8 cellular contexts compared by ENCODE assay signal in genomic region chr6:125791151-125791819, GRCh38. TPM values are rescaled to one million over a fixed set of nuclear protein-coding genes. Genes with fewer than 3 reads are reported as not detected.
DNase-seq lines count a peak whose midpoint lies in the region; ATAC-seq, FAIRE-seq and TF ChIP-seq lines count a peak whose summit lies in the region.

No MANE protein-coding gene starts in this region.

- H3K4me1 ChIP-seq in Karpas-422 (ENCODE audit: low read length) (peaks cover 75% of the 10 kb centered on the region), GM12878 (ENCODE audit: control insufficient read depth, insufficient read depth, low read length) (peaks cover 25% of the 10 kb centered on the region), sigmoid colon (peaks cover 0 to 22% (median 17%) of the 10 kb centered on the region in 4 donors)

- peak; percentile 65 for DNase-seq in DMS53 (lab: John Stamatoyannopoulos, UW)
- no peak for DNase-seq in DMS53 treated with DMSO at 0.1 percent for 48 hours (lab: John Stamatoyannopoulos, UW; ENCODE audit: unreplicated experiment)
- peak; percentile 41 for DNase-seq in H4 (ENCODE audit: low spot score)
- peak; percentile 84 for DNase-seq in Karpas-422
- no peak for DNase-seq in SK-N-MC (ENCODE audit: low read depth, low spot score)
- DNase-seq in GM12878 (ENCODE audit: low read depth, low spot score): no peak
- no peak for DNase-seq in sigmoid colon

- CTCF ChIA-PET in GM12878 (lab: Yijun Ruan, JAX): interaction anchor here (0.8 to 23.8 kb wide), 40 partner anchors 10 to 1475 kb away, joined by 3 to 505 read pairs (median 5); partner anchors contain the start of genes HINT3 and TRMT11

- TF ChIP-seq CTCF in GM12878 (IDR thresholded peaks at IDR 0.05 in 2 of 3, conservative IDR thresholded peaks at IDR 0.05 in 1 of 3; ENCODE audit: control insufficient read depth in 2 of 3, extremely low read depth in 1 of 3, insufficient read depth in 1 of 3, low read depth in 3 of 3, low read length in 3 of 3): peak; percentile 68 to 85 (median 68)
- peak in 3 of 4 experiments; percentile 29 to 47 (median 36) for TF ChIP-seq CTCF in sigmoid colon (IDR thresholded peaks at IDR 0.05)

- TF ChIP-seq EP300 in GM12878 (IDR thresholded peaks at IDR 0.05; ENCODE audit: borderline replicate concordance in 1 of 2, control insufficient read depth in 1 of 2, low read depth in 2 of 2, low read length in 2 of 2) (no peak), sigmoid colon (IDR thresholded peaks at IDR 0.05) (no peak)

- H3K9me3 ChIP-seq in Karpas-422 (ENCODE audit: low read length) (no peaks in the 10 kb centered on the region), SK-N-MC (ENCODE audit: low read depth, low read length) (no peaks in the 10 kb centered on the region), GM12878 (replicated peaks; ENCODE audit: control insufficient read depth, insufficient read depth, low read length) (no peaks in the 10 kb centered on the region), sigmoid colon (no peaks in the 10 kb centered on the region)

- TF ChIP-seq POLR2A in GM12878 (IDR thresholded peaks at IDR 0.05; ENCODE audit: low read depth, low read length): no peak
- TF ChIP-seq POLR2A in sigmoid colon (IDR thresholded peaks at IDR 0.05): no peak

- FAIRE-seq in GM12878 (lab: Jason Lieb, UNC): peak; percentile 61

- H3K79me2 ChIP-seq in Karpas-422 (ENCODE audit: low read length) (peaks cover 59% of the 10 kb centered on the region), GM12878 (ENCODE audit: control insufficient read depth, insufficient read depth, low read length) (peaks cover 59% of the 10 kb centered on the region)

- H3K27ac ChIP-seq in Karpas-422 (ENCODE audit: low read length) (peak overlapping the region; percentile 98), SK-N-MC (no peak overlapping the region), GM12878 (ENCODE audit: control insufficient read depth, insufficient read depth) (peak overlapping the region; percentile 91), sigmoid colon (peak overlapping the region; percentile 96 to 97 (median 97))

- intact Hi-C loops in GM12878 (cut with micrococcal nuclease; ENCODE audit: unreplicated experiment): loop anchor here (2.0 to 5.0 kb wide), 3 partner anchors 41 to 166 kb away; partner anchors contain the start of gene HINT3
- intact Hi-C loops in sigmoid colon (cut with DNase I): loop anchor here (2.0 kb wide), 1 partner anchor 166 kb away; the partner anchor contains the start of gene HINT3

- H3K9me2 ChIP-seq in Karpas-422 (replicated peaks; ENCODE audit: insufficient read depth, low read length): no peaks in the 10 kb centered on the region

- SMC1A ChIA-PET in GM12878 (lab: Charles Lee; ENCODE audit: uncharacterized antibody, unreplicated experiment): interaction anchor here (0.6 to 12.8 kb wide), 29 partner anchors 8 to 480 kb away, joined by 3 to 325 read pairs (median 5); partner anchors contain the start of genes HINT3 and TRMT11

- H2AFZ ChIP-seq in Karpas-422 (ENCODE audit: low read length) (no peak overlapping the region), GM12878 (ENCODE audit: control insufficient read depth, low read depth, low read length) (peak overlapping the region; percentile 46)

- TF ChIP-seq RAD21 in GM12878 (IDR thresholded peaks at IDR 0.05; ENCODE audit: insufficient read depth, low read depth, low read length): peak; percentile 57

- H4K20me1 ChIP-seq in Karpas-422 (ENCODE audit: insufficient read depth, low read depth, low read length) (no peaks in the 10 kb centered on the region), GM12878 (ENCODE audit: control insufficient read depth, insufficient read depth) (no peaks in the 10 kb centered on the region)

- ATAC-seq in GM12878: peak; percentile 64

- WGBS in GM12878 (ENCODE audit: insufficient coverage, insufficient replicate concordance, low lambda C conversion rate, missing lambda C conversion rate): 1% methylated on average over 28 of the region's 28 CpGs
- WGBS in sigmoid colon, 2 donors: 1% methylated on average over 28 of the region's 28 CpGs

- POLR2A ChIA-PET in GM12878 (lab: Charles Lee): interaction anchor here (0.7 to 5.8 kb wide), 21 partner anchors 8 to 550 kb away, joined by 3 to 79 read pairs (median 5); partner anchors contain the start of genes HDDC2, HINT3 and TRMT11

- in situ Hi-C loops in GM12878 (cut with MboI): loop anchor here (25.0 kb wide), 1 partner anchor 1496 kb away; no protein-coding TSS in a partner anchor

- H3K4me3 ChIP-seq in Karpas-422 (ENCODE audit: low read length) (peak overlapping the region; percentile 91), SK-N-MC (peak overlapping the region; percentile 91), GM12878 (peak overlapping the region; percentile 91), iPS-11a (ENCODE audit: low read depth, low read length) (peak overlapping the region; percentile 88), sigmoid colon (peak overlapping the region; percentile 73 to 93 (median 90))

- no peaks in the 10 kb centered on the region; the same call in 1 of the 2 replicates for H3K36me3 ChIP-seq in Karpas-422 (ENCODE audit: insufficient read depth, low read length)
- H3K36me3 ChIP-seq in SK-N-MC (ENCODE audit: insufficient read depth, low read length): peaks cover 4% of the 10 kb centered on the region; the same call in 1 of the 2 replicates
- H3K36me3 ChIP-seq in GM12878 (ENCODE audit: control insufficient read depth in 2 of 2, insufficient read depth in 2 of 2, low read length in 1 of 2): no peaks in the 10 kb centered on the region
- H3K36me3 ChIP-seq in sigmoid colon: no peaks in the 10 kb centered on the region

- H3K9ac ChIP-seq in Karpas-422 (ENCODE audit: low read length) (peak overlapping the region; percentile 81), SK-N-MC (ENCODE audit: insufficient read length) (peak overlapping the region; percentile 76), GM12878 (ENCODE audit: control insufficient read depth, insufficient read depth, low read length) (peak overlapping the region; percentile 77)

- no peaks in the 10 kb centered on the region for H3K27me3 ChIP-seq in Karpas-422 (ENCODE audit: low read length)
- H3K27me3 ChIP-seq in GM12878 (replicated peaks in 1 of 2; ENCODE audit: control insufficient read depth in 2 of 2, insufficient read depth in 2 of 2, low read length in 1 of 2): no peaks in the 10 kb centered on the region
- H3K27me3 ChIP-seq in sigmoid colon: no peaks in the 10 kb centered on the region

- RAD21 ChIA-PET in GM12878 (lab: Charles Lee; ENCODE audit: unreplicated experiment): interaction anchor here (0.9 to 11.2 kb wide), 35 partner anchors 8 to 201 kb away, joined by 3 to 185 read pairs (median 5); partner anchors contain the start of genes HINT3 and TRMT11

- peak overlapping the region; percentile 87 for H3K4me2 ChIP-seq in Karpas-422 (ENCODE audit: low read depth, low read length, poor library complexity, severe bottlenecking)
- H3K4me2 ChIP-seq in GM12878 (ENCODE audit: control insufficient read depth, insufficient read depth): peak overlapping the region; percentile 66

- BruUV-seq in GM12878 (replicated peaks; lab: Mats Ljungman, UMichigan): TSS peak; percentile 56

TF ChIP-seq in GM12878, 131 proteins besides CTCF, POLR2A, EP300 and RAD21 (continues in another document):
- TF ChIP-seq KAT2A (conservative IDR thresholded peaks at IDR 0.05; ENCODE audit: control insufficient read depth, low read depth, low read length): no peak

RNA-seq across cellular contexts. Expression of gene NCOA7, which starts 0.5 kb away (rescaled TPM):
- 26.1 and 33.4 TPM in 2 replicates for total RNA-seq in H4 (2014; rRNA removed; shearing (Covaris generic))
- total RNA-seq in Karpas-422 (2014; rRNA removed; shearing (Covaris generic); ENCODE audit: low replicate concordance): 28.6 and 34.2 TPM in 2 replicates
- total RNA-seq in GM12878 (2013; cell fraction: nucleolus; rRNA removed): 24.6 and 31.1 TPM in 2 replicates
- 24.5 and 29.8 TPM in 2 replicates for total RNA-seq in GM12878 (2014; rRNA removed)
- 43.8 and 44.9 TPM in 2 replicates for total RNA-seq in GM12878 (2014; rRNA removed; fragmentation: Illumina TruSeq; extraction: Trizol)
- 46.1 and 50.3 TPM in 2 replicates for total RNA-seq in GM12878 (2021)
- 17.0 TPM for polyA plus RNA-seq in GM12878 (2011; ENCODE audit: low read depth)
- polyA plus RNA-seq in GM12878 (2011; rRNA removed): 50.0 and 55.5 TPM in 2 replicates
- polyA plus RNA-seq in GM12878 (2011; cell fraction: cytosol; rRNA removed): 24.8 and 27.7 TPM in 2 replicates
- polyA plus RNA-seq in GM12878 (2011; cell fraction: nucleus; rRNA removed): 21.3 and 27.9 TPM in 2 replicates
- 19.6 and 24.0 TPM in 2 replicates for polyA plus RNA-seq in GM12878 (2012)
- polyA plus RNA-seq in GM12878 (2014; fragmentation: Illumina TruSeq; extraction: Trizol): 49.7 and 55.3 TPM in 2 replicates
- polyA plus RNA-seq in GM12878 (2014; fragmentation: Nextera tagmentation; extraction: Ambion mirVana): 10 to 100 TPM; 18.9 to 28.8 TPM
- polyA plus RNA-seq in GM12878 (2014; rRNA removed): 20.1 and 21.4 TPM in 2 replicates
- 10 to 100 TPM; 32.9 to 35.4 TPM for polyA plus RNA-seq in GM12878 (2016; fragmentation: Nextera tagmentation; extraction: Ambion mirVana)
- polyA minus RNA-seq in GM12878 (2011; rRNA and poly(A)+ RNA removed): 80.7 and 105 TPM in 2 replicates
- 25.5 and 28.4 TPM in 2 replicates for polyA minus RNA-seq in GM12878 (2011; cell fraction: cytosol; rRNA and poly(A)+ RNA removed)
- 19.9 and 34.3 TPM in 2 replicates for polyA minus RNA-seq in GM12878 (2011; cell fraction: nucleus; rRNA and poly(A)+ RNA removed)
- total RNA-seq in sigmoid colon: 10 to 100 TPM; 21.3 to 28.6 (median 26.3) TPM
- 10 to 100 TPM; 15.6 to 48.3 (median 39.6) TPM for polyA plus RNA-seq in sigmoid colon

RNA-seq across cellular contexts. Expression of gene HEY2, which starts 41.9 kb away (rescaled TPM):
- 0.93 TPM in 1 of 2 replicates, not detected in the other for total RNA-seq in H4 (2014; rRNA removed; shearing (Covaris generic))
- total RNA-seq in Karpas-422 (2014; rRNA removed; shearing (Covaris generic); ENCODE audit: low replicate concordance): 0.07 and 0.11 TPM in 2 replicates
- 0.17 TPM in 1 of 2 replicates, not detected in the other for total RNA-seq in GM12878 (2013; cell fraction: nucleolus; rRNA removed)
- total RNA-seq in GM12878 (2014; rRNA removed) (0.11 TPM in 1 of 2 replicates, not detected in the other), GM12878 (2014; rRNA removed; fragmentation: Illumina TruSeq; extraction: Trizol) (0.09 TPM in 1 of 2 replicates, not detected in the other), GM12878 (2021) (0.08 and 0.11 TPM in 2 replicates), sigmoid colon (1 to 10 TPM; 1.3 to 3.9 (median 2.1) TPM)
- 0.22 TPM for polyA plus RNA-seq in GM12878 (2011; ENCODE audit: low read depth)
- polyA plus RNA-seq in GM12878 (2011; rRNA removed) (not detected in 2 replicates), GM12878 (2014; fragmentation: Illumina TruSeq; extraction: Trizol) (0.01 TPM in 1 of 2 replicates, not detected in the other), GM12878 (2014; fragmentation: Nextera tagmentation; extraction: Ambion mirVana) (not detected), GM12878 (2014; rRNA removed) (0.08 and 0.09 TPM in 2 replicates), GM12878 (2016; fragmentation: Nextera tagmentation; extraction: Ambion mirVana) (under 1 TPM; 0.14 to 0.32 TPM), sigmoid colon (1 to 10 TPM in 1 of 3 donors, not detected in 2; 1.2 TPM)
- polyA plus RNA-seq in GM12878 (2011; cell fraction: cytosol; rRNA removed): not detected in 2 replicates
- polyA plus RNA-seq in GM12878 (2011; cell fraction: nucleus; rRNA removed): 0.04 TPM in 1 of 2 replicates, not detected in the other
- polyA plus RNA-seq in GM12878 (2012): 0.24 TPM in 2 replicates
- polyA minus RNA-seq in GM12878 (2011; rRNA and poly(A)+ RNA removed): not detected in 2 replicates
- polyA minus RNA-seq in GM12878 (2011; cell fraction: cytosol; rRNA and poly(A)+ RNA removed): not detected in 2 replicates
- polyA minus RNA-seq in GM12878 (2011; cell fraction: nucleus; rRNA and poly(A)+ RNA removed): not detected in 2 replicates

Comparison
In these comparisons a context has a peak if more than half of its experiments do, and no peak if none do; other contexts are left out.
1. DNase-seq: peak in DMS53 (single experiment), H4 (single experiment) and Karpas-422 (single experiment); none in DMS53 treated with DMSO at 0.1 percent for 48 hours (single experiment), SK-N-MC (single experiment), GM12878 (single experiment) and sigmoid colon (single experiment).
2. Peak in every context shown above with its lines, with median percentiles within 50 percentile points of each other: H3K4me3 ChIP-seq and H3K9ac ChIP-seq.